ENCODE assay signal across 1 cellular context in the genomic region with DNA sequence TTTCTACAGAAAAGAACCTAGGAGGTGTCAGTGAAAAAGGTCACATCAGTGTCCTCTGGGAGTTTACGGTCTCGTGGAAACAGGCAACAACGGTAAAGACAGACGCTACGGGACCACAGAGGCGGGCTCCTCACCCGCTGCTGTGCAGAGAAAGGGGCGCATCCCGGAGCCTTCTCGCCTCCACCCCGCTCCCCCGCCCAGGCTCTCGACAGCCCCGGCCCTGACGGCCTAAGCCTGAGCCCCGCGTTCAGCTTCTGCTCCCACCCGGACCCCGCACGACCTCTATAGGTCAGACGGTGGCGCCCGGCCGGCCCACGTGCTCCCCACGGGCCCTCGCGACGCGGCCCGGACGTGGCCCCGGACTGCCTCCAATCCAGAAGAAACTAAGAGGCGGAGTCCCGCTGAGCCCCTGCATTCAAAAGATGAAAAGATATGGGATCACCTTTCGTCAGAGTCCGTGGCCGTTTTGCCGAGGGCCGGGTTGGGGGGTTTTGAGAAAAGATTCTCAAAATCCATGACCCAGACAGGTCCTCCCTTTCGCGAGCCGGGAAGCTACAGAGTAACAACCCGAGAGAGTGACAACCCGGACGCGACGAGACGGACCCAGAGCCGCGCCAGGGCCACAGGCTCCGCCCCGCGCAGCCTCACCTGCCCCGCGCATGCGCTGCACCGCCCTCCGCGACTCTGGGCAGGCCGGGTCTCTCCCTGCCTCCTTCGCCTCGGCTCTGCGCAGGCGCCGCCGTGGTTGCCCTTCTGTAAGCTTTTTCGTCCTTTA.
A peak's percentile ranks its signal among the peaks of the same experiment; 100 is the strongest.
TF ChIP-seq lines count a peak whose summit lies in the region.

Gene ZC3H8 (minus strand): TSS at position 577 of the 775 bp plus-strand sequence. CDS start 61 bp downstream, at position 516.

TF ChIP-seq in WTC11, 78 proteins besides CTCF, POLR2A, EP300 and RAD21 (continued from another document):
- TF ChIP-seq, protein P1, sequence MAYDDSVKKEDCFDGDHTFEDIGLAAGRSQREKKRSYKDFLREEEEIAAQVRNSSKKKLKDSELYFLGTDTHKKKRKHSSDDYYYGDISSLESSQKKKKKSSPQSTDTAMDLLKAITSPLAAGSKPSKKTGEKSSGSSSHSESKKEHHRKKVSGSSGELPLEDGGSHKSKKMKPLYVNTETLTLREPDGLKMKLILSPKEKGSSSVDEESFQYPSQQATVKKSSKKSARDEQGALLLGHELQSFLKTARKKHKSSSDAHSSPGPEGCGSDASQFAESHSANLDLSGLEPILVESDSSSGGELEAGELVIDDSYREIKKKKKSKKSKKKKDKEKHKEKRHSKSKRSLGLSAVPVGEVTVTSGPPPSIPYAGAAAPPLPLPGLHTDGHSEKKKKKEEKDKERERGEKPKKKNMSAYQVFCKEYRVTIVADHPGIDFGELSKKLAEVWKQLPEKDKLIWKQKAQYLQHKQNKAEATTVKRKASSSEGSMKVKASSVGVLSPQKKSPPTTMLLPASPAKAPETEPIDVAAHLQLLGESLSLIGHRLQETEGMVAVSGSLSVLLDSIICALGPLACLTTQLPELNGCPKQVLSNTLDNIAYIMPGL (CRISPR knock-in tag; IDR thresholded peaks at IDR 0.05): 0 out of 2 replicates have a peak, but pooled peaks have one; percentile 35
- TF ChIP-seq USF2 (CRISPR knock-in tag; IDR thresholded peaks at IDR 0.05) (peak; percentile 42; the same call in 1 of the 2 replicates), RORB (CRISPR knock-in tag; IDR thresholded peaks at IDR 0.05) (no peak), ATF1 (CRISPR knock-in tag; IDR thresholded peaks at IDR 0.05) (no peak), ETV6 (CRISPR knock-in tag; IDR thresholded peaks at IDR 0.05) (peak; percentile 87; the same call in 1 of the 2 replicates), E2F4 (CRISPR knock-in tag; IDR thresholded peaks at IDR 0.05; ENCODE audit: borderline replicate concordance, low read depth) (no peak)
- TF ChIP-seq, protein P2, sequence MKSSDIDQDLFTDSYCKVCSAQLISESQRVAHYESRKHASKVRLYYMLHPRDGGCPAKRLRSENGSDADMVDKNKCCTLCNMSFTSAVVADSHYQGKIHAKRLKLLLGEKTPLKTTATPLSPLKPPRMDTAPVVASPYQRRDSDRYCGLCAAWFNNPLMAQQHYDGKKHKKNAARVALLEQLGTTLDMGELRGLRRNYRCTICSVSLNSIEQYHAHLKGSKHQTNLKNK (CRISPR knock-in tag; IDR thresholded peaks at IDR 0.05): no peak
